13 cellular contexts compared by ENCODE assay signal in the genomic region with DNA sequence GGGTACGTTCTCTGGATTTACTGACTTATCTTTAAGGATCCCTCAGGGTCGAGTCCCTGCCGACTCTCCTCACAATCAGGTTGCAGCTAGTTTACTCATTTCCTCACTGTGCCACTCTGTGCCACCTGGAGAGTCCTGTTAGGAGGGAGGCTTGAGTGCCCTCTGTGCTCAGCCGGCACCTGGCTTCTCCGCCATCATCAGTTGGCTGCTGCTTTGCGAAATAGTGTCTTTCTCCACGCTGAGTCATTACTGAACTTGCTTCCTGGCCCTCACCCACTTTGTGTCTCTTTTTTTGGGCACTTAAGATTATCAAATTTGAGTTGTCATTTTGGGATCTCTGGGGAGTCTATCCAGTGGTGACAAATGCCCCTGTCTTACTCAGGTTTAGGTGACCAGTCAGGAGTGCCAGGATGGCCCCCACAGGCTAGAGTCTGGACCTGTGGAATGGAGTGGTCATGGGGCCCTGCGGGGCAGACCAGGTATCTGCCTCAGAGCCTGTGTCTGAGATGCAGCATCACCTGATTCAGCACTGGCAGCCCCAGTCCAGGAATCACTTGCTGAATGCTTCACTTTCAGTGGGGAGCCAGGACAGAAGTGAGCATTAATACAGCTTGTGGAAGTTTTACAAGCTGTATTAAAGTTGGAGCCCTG. TPM values are rescaled to one million over a fixed set of nuclear protein-coding genes. Genes with fewer than 3 reads are reported as not detected.
DNase-seq lines count a peak whose midpoint lies in the region; ATAC-seq and TF ChIP-seq lines count a peak whose summit lies in the region.
"Had no signal": no experiment of that assay in that cellular context is flagged by ENCODE, and none has a peak within 500 bp of the region (broad histone marks: within the 10 kb centered on the region; RNA-seq: fewer than 3 reads in every experiment).

No MANE protein-coding gene starts in this region.

- H2AFZ ChIP-seq in KMS-11 (ENCODE audit: low read depth) (no peak overlapping the region), mesenchymal stem cell (ENCODE audit: low read depth, low read length) (no peak overlapping the region)

- no peaks in the 10 kb centered on the region; the same call in 1 of the 2 replicates for H4K20me1 ChIP-seq in KMS-11 (ENCODE audit: insufficient read depth)

- H3K79me1 ChIP-seq in mesenchymal stem cell (replicated peaks; ENCODE audit: low read length, poor library complexity, severe bottlenecking): peaks cover 26% of the 10 kb centered on the region

- POLR2A ChIA-PET in CD8-positive, alpha-beta T cell (lab: Charles Lee): no interaction called here

- 91% methylated on average over 7 of the region's 8 CpGs for WGBS in mesenchymal stem cell

- H3K4me2 ChIP-seq in KMS-11 (no peak overlapping the region), mesenchymal stem cell (ENCODE audit: low read length, poor library complexity, severe bottlenecking) (no peak overlapping the region)

- H3K27me3 Mint-ChIP-seq in CD8-positive, alpha-beta T cell (ENCODE audit: low read depth): no peaks in the 10 kb centered on the region
- H3K27me3 Mint-ChIP-seq in T-helper 17 cell: no peaks in the 10 kb centered on the region
- H3K27me3 Mint-ChIP-seq: T-cell had no signal

- no peak overlapping the region for H3K4me3 ChIP-seq in CD8-positive, alpha-beta T cell (ENCODE audit: low read depth, low read length)
- H3K4me3 ChIP-seq in KMS-11 (IDR thresholded peaks at IDR 0.05; ENCODE audit: insufficient read depth, low read depth, low read length) (no peak overlapping the region), mesenchymal stem cell (ENCODE audit: insufficient read depth in 1 of 2, low read depth in 1 of 2, low read length in 2 of 2) (no peak overlapping the region)

- no peaks in the 10 kb centered on the region for H3K9me3 Mint-ChIP-seq in CD8-positive, alpha-beta T cell
- H3K9me3 Mint-ChIP-seq: T-cell had no signal

- H3K79me2 ChIP-seq in KMS-11 (ENCODE audit: insufficient read depth, low read depth): peaks cover 67% of the 10 kb centered on the region

- H3K27ac Mint-ChIP-seq in CD8-positive, alpha-beta T cell: peak overlapping the region; percentile 16
- peak overlapping the region; percentile 47 for H3K27ac Mint-ChIP-seq in T-helper 17 cell

- H2BK12ac ChIP-seq in mesenchymal stem cell (ENCODE audit: low read length in 2 of 2): no peak overlapping the region

- H4K91ac ChIP-seq in mesenchymal stem cell (ENCODE audit: low read length): no peak overlapping the region

- H3K36me3 Mint-ChIP-seq in CD8-positive, alpha-beta T cell: peaks cover 93% of the 10 kb centered on the region
- H3K36me3 Mint-ChIP-seq in T-helper 17 cell (ENCODE audit: low read depth): peaks cover 13% of the 10 kb centered on the region

- H3K4me1 ChIP-seq in CD8-positive, alpha-beta T cell (ENCODE audit: insufficient read depth, low read length): no peaks in the 10 kb centered on the region
- H3K4me1 ChIP-seq in KMS-11 (ENCODE audit: low read depth, poor library complexity, severe bottlenecking) (no peaks in the 10 kb centered on the region), mesenchymal stem cell (ENCODE audit: control insufficient read depth, insufficient read depth, low read depth, low read length) (peaks cover 40% of the 10 kb centered on the region)

- peak overlapping the region; percentile 76 for H2AK5ac ChIP-seq in mesenchymal stem cell (ENCODE audit: low read length, severe bottlenecking)

- peak overlapping the region; percentile 63 for H2BK15ac ChIP-seq in mesenchymal stem cell (ENCODE audit: low read depth, poor library complexity, severe bottlenecking)

- H3K4me3 Mint-ChIP-seq in CD8-positive, alpha-beta T cell: no peak overlapping the region
- H3K4me3 Mint-ChIP-seq in T-helper 17 cell: no peak overlapping the region
- H3K4me3 Mint-ChIP-seq: T-cell had no signal

- no peak for TF ChIP-seq CTCF in CD8-positive, alpha-beta T cell (IDR thresholded peaks at IDR 0.05)
- TF ChIP-seq CTCF in KMS-11 (conservative IDR thresholded peaks at IDR 0.05; ENCODE audit: low read depth, low read length): no peak

- H3K36me3 ChIP-seq in CD8-positive, alpha-beta T cell (ENCODE audit: insufficient read depth, low read length): peaks cover 52% of the 10 kb centered on the region
- H3K36me3 ChIP-seq in KMS-11 (ENCODE audit: insufficient read depth) (peaks cover 41% of the 10 kb centered on the region; the same call in 1 of the 2 replicates), mesenchymal stem cell (ENCODE audit: control insufficient read depth in 1 of 2, insufficient read depth in 2 of 2, low read depth in 1 of 2, low read length in 2 of 2) (peaks cover 66 to 95% of the 10 kb centered on the region in 2 experiments)

- CTCF ChIA-PET in CD8-positive, alpha-beta T cell (lab: Charles Lee): no interaction called here

- H3K27me3 ChIP-seq in CD8-positive, alpha-beta T cell (ENCODE audit: insufficient read depth, low read length): no peaks in the 10 kb centered on the region
- H3K27me3 ChIP-seq in KMS-11 (ENCODE audit: insufficient read depth, low read depth) (no peaks in the 10 kb centered on the region), mesenchymal stem cell (ENCODE audit: control insufficient read depth in 1 of 2, insufficient read depth in 1 of 2, low read length in 2 of 2) (no peaks in the 10 kb centered on the region)

- H3K4me1 Mint-ChIP-seq in CD8-positive, alpha-beta T cell (ENCODE audit: low read depth): peaks cover 9% of the 10 kb centered on the region
- H3K4me1 Mint-ChIP-seq in T-helper 17 cell: peaks cover 25% of the 10 kb centered on the region

- H3K9ac ChIP-seq in KMS-11 (no peak overlapping the region), mesenchymal stem cell (ENCODE audit: low read length) (no peak overlapping the region)

- H2BK5ac ChIP-seq in mesenchymal stem cell (ENCODE audit: low read depth, low read length, poor library complexity, severe bottlenecking): no peak overlapping the region

- H3K27ac ChIP-seq in CD8-positive, alpha-beta T cell (ENCODE audit: low read depth, low read length): no peak overlapping the region
- H3K27ac ChIP-seq in KMS-11: peak overlapping the region; percentile 7; the same call in 1 of the 2 replicates
- peak overlapping the region; percentile 42 for H3K27ac ChIP-seq in mesenchymal stem cell (ENCODE audit: low read length, poor library complexity, severe bottlenecking)

- intact Hi-C loops in CD8-positive, alpha-beta T cell (cut with DNase I, micrococcal nuclease): no loop called here
- intact Hi-C loops in Right ventricle myocardium superior (cut with DNase I): no loop called here

- no peak overlapping the region for H2BK120ac ChIP-seq in mesenchymal stem cell (ENCODE audit: low read depth, low read length)

- DNase-seq in CD8-positive, alpha-beta T cell: no peak
- DNase-seq in T-helper 17 cell (no peak), mesenchymal stem cell (no peak), ecto neural progenitor cell (ENCODE audit: low spot score) (no peak), Right ventricle myocardium superior (no peak)
- DNase-seq: DMS 273 treated with DMSO at 0.1 percent for 48 hours; GOT3; NCI-H1694; stimulated activated CD4-positive, alpha-beta T cell treated with anti-CD3 and anti-CD28 coated beads, Interleukin-4, amount 100 ng/mL, for 4 hours; T-cell had no signal

- no peaks in the 10 kb centered on the region for H3K9me3 ChIP-seq in CD8-positive, alpha-beta T cell (ENCODE audit: low read length)
- H3K9me3 ChIP-seq in T-helper 17 cell (ENCODE audit: control insufficient read depth, low read length, poor library complexity, severe bottlenecking) (no peaks in the 10 kb centered on the region), mesenchymal stem cell (ENCODE audit: control insufficient read depth, low read length) (no peaks in the 10 kb centered on the region)

- H4K8ac ChIP-seq in mesenchymal stem cell (ENCODE audit: low read length): no peak overlapping the region

- no peak overlapping the region for H3K23ac ChIP-seq in mesenchymal stem cell (ENCODE audit: low read length in 2 of 2)

- no peak overlapping the region for H3K14ac ChIP-seq in mesenchymal stem cell (ENCODE audit: low read length in 2 of 2)

- H3K4ac ChIP-seq in mesenchymal stem cell (ENCODE audit: low read depth in 1 of 2, low read length in 2 of 2): no peak overlapping the region

- peak overlapping the region in 1 of 2 experiments; percentile 19 for H3K18ac ChIP-seq in mesenchymal stem cell (ENCODE audit: low read depth in 1 of 2, low read length in 2 of 2)

- ATAC-seq in CD8-positive, alpha-beta T cell: no peak
- ATAC-seq in T-helper 17 cell (no peak), HG03342 (IDR thresholded peaks at IDR 0.05; ENCODE audit: unreplicated experiment) (no peak), Right ventricle myocardium superior (ENCODE audit: poor library complexity) (no peak), GM21786 (IDR thresholded peaks at IDR 0.05; ENCODE audit: unreplicated experiment) (no peak)
- ATAC-seq: T-cell had no signal

RNA-seq across cellular contexts. Expression of a gene that starts 37.7 kb away (rescaled TPM):
- total RNA-seq in CD8-positive, alpha-beta T cell: 10 to 100 TPM; 77.5 to 82.2 TPM
- total RNA-seq in T-helper 17 cell (10 to 100 TPM; 38.0 to 53.1 TPM), Right ventricle myocardium superior (26.0 TPM)
- polyA plus RNA-seq in mesenchymal stem cell (2013, experiment 1 of 2): 10.8 TPM
- polyA plus RNA-seq in mesenchymal stem cell (2013, experiment 2 of 2): 10.8 TPM
